Comparison of ENCODE assay signal across 8 cellular contexts in the genomic region with DNA sequence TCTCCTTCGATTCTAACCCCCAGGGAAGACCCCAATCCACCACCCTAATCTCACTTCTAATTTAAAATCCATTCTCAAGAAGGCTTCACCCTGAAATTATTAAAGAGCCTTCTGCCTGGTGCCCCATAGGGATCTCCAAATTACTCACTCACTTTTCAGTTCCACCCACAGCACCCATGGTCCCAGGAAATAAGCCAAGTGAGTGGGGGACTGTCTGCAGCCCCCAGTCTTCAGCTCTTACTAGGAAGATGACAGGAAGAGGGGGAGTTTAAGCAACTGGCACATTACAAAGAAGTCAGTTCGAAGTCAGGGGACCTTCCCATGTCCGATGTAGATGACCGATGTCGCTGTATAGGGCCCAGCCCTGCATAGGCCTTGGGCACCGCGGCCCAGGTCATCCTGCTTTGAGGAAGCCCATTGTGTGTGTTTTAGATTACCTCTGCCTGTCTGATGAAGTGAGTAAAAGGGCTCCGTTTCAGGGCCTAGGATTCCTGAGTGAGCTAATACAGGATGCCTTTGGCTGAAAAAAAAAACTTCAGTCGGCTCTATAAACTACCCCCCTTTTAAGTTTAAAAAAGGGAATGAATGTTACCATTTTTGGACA. TPM values are rescaled to one million over a fixed set of nuclear protein-coding genes. Genes with fewer than 3 reads are reported as not detected.
A peak's percentile ranks its signal among the peaks of the same experiment; 100 is the strongest.
DNase-seq lines count a peak whose midpoint lies in the region; ATAC-seq and TF ChIP-seq lines count a peak whose summit lies in the region.

No MANE protein-coding gene starts in this region.

- H4K8ac ChIP-seq in mesendoderm (ENCODE audit: low read depth, low read length), result no peak overlapping the region

- no peaks in the 10 kb centered on the region for H3K36me3 ChIP-seq in breast epithelium
- H3K36me3 ChIP-seq in mesendoderm (ENCODE audit: control insufficient read depth, insufficient read depth, low read length), result peaks cover 5% of the 10 kb centered on the region
- no peaks in the 10 kb centered on the region for H3K36me3 ChIP-seq in uterus

- H2BK5ac ChIP-seq in mesendoderm (ENCODE audit: low read length), result peak overlapping the region; percentile 54

- no peak overlapping the region for H4K5ac ChIP-seq in mesendoderm (ENCODE audit: low read length)

- 0 out of 2 replicates have a peak overlapping the region, but pooled peaks have one; percentile 10 for H3K27ac ChIP-seq in 22Rv1
- peak overlapping the region; percentile 98 to 99 for H3K27ac ChIP-seq in breast epithelium
- peak overlapping the region; percentile 81 for H3K27ac ChIP-seq in mesendoderm (ENCODE audit: low read depth, low read length)
- H3K27ac ChIP-seq in uterus, result peak overlapping the region; percentile 97 to 100

- no peak for TF ChIP-seq CTCF in 22Rv1 (IDR thresholded peaks at IDR 0.05)
- TF ChIP-seq CTCF in breast epithelium (IDR thresholded peaks at IDR 0.05), result no peak
- peak in 2 of 4 experiments; percentile 3 to 9 for TF ChIP-seq CTCF in uterus (IDR thresholded peaks at IDR 0.05)

- peak overlapping the region; percentile 97 for H3K18ac ChIP-seq in mesendoderm (ENCODE audit: low read length)

- no peak overlapping the region for H3K4ac ChIP-seq in mesendoderm (ENCODE audit: low read depth, low read length)

- intact Hi-C loops in breast epithelium (cut with DNase I; ENCODE audit: low total_unique reads) (loop anchor here (10.0 kb wide), 1 partner anchor 832 kb away; no protein-coding TSS in a partner anchor), uterus (cut with DNase I; ENCODE audit: low total_unique reads) (loop anchor here (5.0 kb wide), 1 partner anchor 35 kb away; no protein-coding TSS in a partner anchor)

- no peaks in the 10 kb centered on the region for H3K27me3 ChIP-seq in breast epithelium
- H3K27me3 ChIP-seq in mesendoderm (ENCODE audit: insufficient read depth, low read length, poor library complexity), result no peaks in the 10 kb centered on the region
- no peaks in the 10 kb centered on the region for H3K27me3 ChIP-seq in uterus

- H3K79me2 ChIP-seq in mesendoderm (ENCODE audit: control insufficient read depth, insufficient read depth, low read length), result peaks cover 62% of the 10 kb centered on the region

- no peak overlapping the region for H2BK120ac ChIP-seq in mesendoderm (ENCODE audit: low read depth, low read length)

- no peak overlapping the region for H2AK5ac ChIP-seq in mesendoderm (ENCODE audit: low read length)

- no CpG with 5 or more reads among the region's 9 CpGs for WGBS in mesendoderm (ENCODE audit: extremely low coverage, insufficient coverage, low lambda C conversion rate)

- peaks cover 0 to 37% of the 10 kb centered on the region in 2 donors for H3K4me1 ChIP-seq in breast epithelium
- peaks cover 9% of the 10 kb centered on the region for H3K4me1 ChIP-seq in mesendoderm (ENCODE audit: control insufficient read depth, low read depth, low read length)
- peaks cover 16 to 21% of the 10 kb centered on the region in 2 donors for H3K4me1 ChIP-seq in uterus

- ATAC-seq in HG03139 (IDR thresholded peaks at IDR 0.05; ENCODE audit: unreplicated experiment), result no peak

- peak overlapping the region; percentile 95 for H3K9ac ChIP-seq in mesendoderm (ENCODE audit: low read length)

- H3K4me2 ChIP-seq in mesendoderm (ENCODE audit: low read length), result peak overlapping the region; percentile 70

- no peak overlapping the region for H3K23ac ChIP-seq in mesendoderm (ENCODE audit: low read length)

- peaks cover 12% of the 10 kb centered on the region for H3K79me1 ChIP-seq in mesendoderm (ENCODE audit: low read length)

- DNase-seq in HuH-7.5 (ENCODE audit: low spot score), result peak; percentile 18
- DNase-seq in breast epithelium (ENCODE audit: low spot score in 2 of 2), result no peak
- DNase-seq in mesendoderm, result no peak
- DNase-seq in uterus, result peak in 1 of 2 donors; percentile 54
- DNase-seq in NCI-H748 treated with DMSO at 0.1 percent for 48 hours (lab: John Stamatoyannopoulos, UW), result no peak
- no peak for DNase-seq in erythroblast (lab: John Stamatoyannopoulos, UW)

- H3K9me3 ChIP-seq in breast epithelium (no peaks in the 10 kb centered on the region), uterus (no peaks in the 10 kb centered on the region)

- TF ChIP-seq POLR2A in breast epithelium (IDR thresholded peaks at IDR 0.05) (no peak), uterus (IDR thresholded peaks at IDR 0.05) (no peak), erythroblast (IDR thresholded peaks at IDR 0.05; ENCODE audit: low read length) (no peak)

- no peak overlapping the region for H2BK15ac ChIP-seq in mesendoderm (replicated peaks; ENCODE audit: low read depth)

- peak overlapping the region; percentile 80 to 96 (median 85) for H3K4me3 ChIP-seq in breast epithelium
- peak overlapping the region; percentile 88 for H3K4me3 ChIP-seq in mesendoderm (ENCODE audit: low read length)
- peak overlapping the region; percentile 88 to 94 for H3K4me3 ChIP-seq in uterus

- peak overlapping the region; percentile 97 for H3K56ac ChIP-seq in mesendoderm (ENCODE audit: low read length)

RNA-seq across cellular contexts. Expression of gene ACTN1, which starts 1.9 kb away (rescaled TPM):
- total RNA-seq in breast epithelium (100 to 1,000 TPM in 2 of 3 donors, 10 to 100 TPM in 1; 75.0 to 295 (median 290) TPM), uterus (100 to 1,000 TPM; 147 to 538 (median 343) TPM)
- 242 TPM for polyA plus RNA-seq in mesendoderm (2013, experiment 1 of 2)
- 251 TPM for polyA plus RNA-seq in mesendoderm (2013, experiment 2 of 2)

Comparison
In these comparisons a context has a peak if more than half of its experiments do, and no peak if none do; other contexts are left out.
1. H3K27ac ChIP-seq: peak in every context shown above with its lines; median percentile 98 in breast epithelium; 98 in uterus; 81 in mesendoderm; 10 in 22Rv1.